In genomic region chrX:77446840-77447239, GRCh38 we compare ENCODE assay signal across 9 cellular contexts. TPM values are rescaled to one million over a fixed set of nuclear protein-coding genes. Genes with fewer than 3 reads are reported as not detected.
DNase-seq lines count a peak whose midpoint lies in the region; ATAC-seq, FAIRE-seq and TF ChIP-seq lines count a peak whose summit lies in the region.
"Had no signal": no experiment of that assay in that cellular context is flagged by ENCODE, and none has a peak within 500 bp of the region (broad histone marks: within the 10 kb centered on the region; RNA-seq: fewer than 3 reads in every experiment).

No MANE protein-coding gene starts in this region.

- H3K4me1 Mint-ChIP-seq in endothelial cell (ENCODE audit: unreplicated experiment) = peaks cover 30% of the 10 kb centered on the region
- H3K4me1 Mint-ChIP-seq in natural killer cell treated with Interleukin-12 subunit alpha and Interleukin-12 subunit beta and Interleukin-15 and Interleukin-18, amount 100 ng/mL, for 72 hours (ENCODE audit: low read depth in 2 of 2) = peaks cover 0 to 6% of the 10 kb centered on the region in 2 donors

- DNase-seq in endothelial cell (ENCODE audit: low spot score) (peak; percentile 3), NCI-H226 (no peak), cerebellar cortex (ENCODE audit: low spot score) (no peak), GM12891 (ENCODE audit: insufficient read length, low spot score) (no peak)
- DNase-seq in natural killer cell treated with Interleukin-12 subunit alpha and Interleukin-12 subunit beta and Interleukin-15 and Interleukin-18, amount 100 ng/mL, for 72 hours (ENCODE audit: low spot score) = no peak

- H3K4me3 ChIP-seq in ACC112 (ENCODE audit: low read depth, low read length) = peak overlapping the region; percentile 60
- peak overlapping the region; percentile 73 for H3K4me3 ChIP-seq in HUES64 (ENCODE audit: low read length)

- 2% methylated on average over 14 of the region's 16 CpGs for WGBS in HUES64

- no peak overlapping the region for H3K27ac Mint-ChIP-seq in endothelial cell (ENCODE audit: unreplicated experiment)
- H3K27ac Mint-ChIP-seq in natural killer cell treated with Interleukin-12 subunit alpha and Interleukin-12 subunit beta and Interleukin-15 and Interleukin-18, amount 100 ng/mL, for 72 hours = no peak overlapping the region

- TF ChIP-seq CTCF in endothelial cell (IDR thresholded peaks at IDR 0.05; ENCODE audit: unreplicated experiment) = no peak

- peak overlapping the region; percentile 69 for H3K9ac ChIP-seq in HUES64 (ENCODE audit: low read depth, low read length)

- peaks cover 33% of the 10 kb centered on the region for H3K4me1 ChIP-seq in ACC112 (ENCODE audit: control insufficient read depth, insufficient read depth, low read length, unreplicated experiment)
- H3K4me1 ChIP-seq in HUES64 (ENCODE audit: insufficient read depth, low read length) = no peaks in the 10 kb centered on the region

- TF ChIP-seq POLR2A in GM12891 (IDR thresholded peaks at IDR 0.05; ENCODE audit: low read depth, low read length) = no peak

- H3K36me3 Mint-ChIP-seq in endothelial cell (ENCODE audit: low read depth, unreplicated experiment) = no peaks in the 10 kb centered on the region
- no peaks in the 10 kb centered on the region for H3K36me3 Mint-ChIP-seq in natural killer cell treated with Interleukin-12 subunit alpha and Interleukin-12 subunit beta and Interleukin-15 and Interleukin-18, amount 100 ng/mL, for 72 hours

- peak overlapping the region; percentile 86 for H3K4me3 Mint-ChIP-seq in endothelial cell (ENCODE audit: unreplicated experiment)
- peak overlapping the region; percentile 56 for H3K4me3 Mint-ChIP-seq in natural killer cell treated with Interleukin-12 subunit alpha and Interleukin-12 subunit beta and Interleukin-15 and Interleukin-18, amount 100 ng/mL, for 72 hours

- no peaks in the 10 kb centered on the region for H3K36me3 ChIP-seq in ACC112 (ENCODE audit: insufficient read depth, low read length)
- no peaks in the 10 kb centered on the region for H3K36me3 ChIP-seq in HUES64 (ENCODE audit: insufficient read depth, low read length)
- H3K36me3 ChIP-seq: left lung had no signal

- H3K27me3 ChIP-seq in ACC112 (ENCODE audit: insufficient read depth, low read length) (no peaks in the 10 kb centered on the region), HUES64 (ENCODE audit: insufficient read depth, low read length) (peaks cover 32% of the 10 kb centered on the region)

- no peak for FAIRE-seq in GM12891 (lab: Jason Lieb, UNC)

- H2AFZ ChIP-seq in ACC112 (ENCODE audit: low read length, unreplicated experiment) = no peak overlapping the region

- no peaks in the 10 kb centered on the region for H3K9me3 Mint-ChIP-seq in endothelial cell (ENCODE audit: unreplicated experiment)
- H3K9me3 Mint-ChIP-seq in natural killer cell treated with Interleukin-12 subunit alpha and Interleukin-12 subunit beta and Interleukin-15 and Interleukin-18, amount 100 ng/mL, for 72 hours = no peaks in the 10 kb centered on the region

- H3K27me3 Mint-ChIP-seq in endothelial cell (ENCODE audit: unreplicated experiment) = peaks cover 3% of the 10 kb centered on the region
- H3K27me3 Mint-ChIP-seq in natural killer cell treated with Interleukin-12 subunit alpha and Interleukin-12 subunit beta and Interleukin-15 and Interleukin-18, amount 100 ng/mL, for 72 hours = peaks cover 15 to 31% of the 10 kb centered on the region in 2 donors

- no peak for ATAC-seq in natural killer cell treated with Interleukin-12 subunit alpha and Interleukin-12 subunit beta and Interleukin-15 and Interleukin-18, amount 100 ng/mL, for 72 hours
- ATAC-seq in GM21367 (IDR thresholded peaks at IDR 0.05; ENCODE audit: unreplicated experiment) = no peak

- no peaks in the 10 kb centered on the region for H3K79me2 ChIP-seq in ACC112 (ENCODE audit: control insufficient read depth, insufficient read depth, low read length, unreplicated experiment)

- H3K9me3 ChIP-seq in HUES64 (ENCODE audit: insufficient read depth, low read depth, low read length) = no peaks in the 10 kb centered on the region
- H3K9me3 ChIP-seq: left lung had no signal

- H3K27ac ChIP-seq in ACC112 (ENCODE audit: low read depth, low read length) = no peak overlapping the region
- no peak overlapping the region for H3K27ac ChIP-seq in HUES64 (ENCODE audit: low read depth, low read length)
- H3K27ac ChIP-seq: left lung had no signal

TF ChIP-seq in GM12891, 5 proteins besides CTCF, POLR2A, EP300 and RAD21:
- no peak for TF ChIP-seq POU2F2 (IDR thresholded peaks at IDR 0.05; ENCODE audit: low read depth, low read length)
- no peak for TF ChIP-seq SPI1 (IDR thresholded peaks at IDR 0.05; ENCODE audit: low read depth, low read length)
- TF ChIP-seq TAF1 (IDR thresholded peaks at IDR 0.05; ENCODE audit: low read depth, low read length) = no peak
- TF ChIP-seq POLR2AphosphoS5 (IDR thresholded peaks at IDR 0.05; ENCODE audit: low read depth, low read length) = no peak
- TF ChIP-seq PAX5 (IDR thresholded peaks at IDR 0.05; ENCODE audit: insufficient read depth, low read length, severe bottlenecking) = no peak

RNA-seq across cellular contexts. Expression of gene FGF16, which starts 0.3 kb away (rescaled TPM):
- polyA plus RNA-seq in HUES64 (2013, experiment 1 of 2) = 0.40 TPM
- polyA plus RNA-seq in HUES64 (2013, experiment 2 of 2) = 0.44 TPM
- total RNA-seq in endothelial cell (ENCODE audit: unreplicated experiment) = 2.1 TPM
- not detected for total RNA-seq in natural killer cell treated with Interleukin-12 subunit alpha and Interleukin-12 subunit beta and Interleukin-15 and Interleukin-18, amount 100 ng/mL, for 72 hours
- not detected for polyA plus RNA-seq in GM12891 (2012; ENCODE audit: low read depth, missing spikeins)
- total RNA-seq: left lung had no signal
